ENCODE assay signal across 9 cellular contexts in the genomic region with DNA sequence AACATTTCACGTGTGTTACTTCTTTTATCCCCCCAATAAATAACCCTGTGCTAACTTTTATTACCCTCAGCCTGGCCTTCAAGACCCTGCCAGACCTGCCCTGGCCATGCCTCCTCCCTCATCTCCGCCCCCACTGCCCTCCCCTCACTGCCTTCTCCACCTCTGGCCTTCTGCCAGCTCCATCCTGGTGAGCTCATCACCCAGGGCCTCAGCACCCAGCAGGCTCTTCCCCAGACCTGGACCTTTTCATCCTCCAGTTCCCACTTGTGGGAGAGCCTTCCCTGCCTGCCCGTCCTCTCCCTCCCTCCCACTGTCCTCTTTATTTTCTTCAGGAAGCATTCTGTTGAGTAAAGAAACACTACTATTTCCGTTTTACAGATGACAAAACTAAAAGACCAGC.
A peak's percentile ranks its signal among the peaks of the same experiment; 100 is the strongest.
DNase-seq lines count a peak whose midpoint lies in the region; TF ChIP-seq lines count a peak whose summit lies in the region.
"Had no signal": no experiment of that assay in that cellular context is flagged by ENCODE, and none has a peak within 500 bp of the region (broad histone marks: within the 10 kb centered on the region; RNA-seq: fewer than 3 reads in every experiment).

No MANE protein-coding gene starts in this region.

- H3K9me3 Mint-ChIP-seq in endothelial cell (ENCODE audit: unreplicated experiment) = no peaks in the 10 kb centered on the region

- H3K4me1 ChIP-seq in prostate gland (replicated peaks) = peaks cover 18% of the 10 kb centered on the region
- peaks cover 8% of the 10 kb centered on the region for H3K4me1 ChIP-seq in mammary epithelial cell (ENCODE audit: insufficient read depth, low read length)

- peak overlapping the region; percentile 55 for H3K27ac Mint-ChIP-seq in endothelial cell (ENCODE audit: unreplicated experiment)

- dilution Hi-C loops in mammary epithelial cell (cut with HindIII; ENCODE audit: low sequenced_read_pairs) = no loop called here

- no TSS peak for BruUV-seq in mammary epithelial cell (replicated peaks; lab: Mats Ljungman, UMichigan)

- in situ Hi-C loops in mammary epithelial cell (cut with MboI; ENCODE audit: low sequenced_read_pairs in 2 of 2) = loop anchor here in 1 of 2 donors (10.0 kb wide), 1 partner anchor 211 kb away; a partner anchor contains a TSS

- no peak overlapping the region for H3K4me2 ChIP-seq in mammary epithelial cell (ENCODE audit: insufficient read depth, low read depth, low read length)

- TF ChIP-seq POLR2A in prostate gland (IDR thresholded peaks at IDR 0.05) = no peak

- H3K9me3 ChIP-seq in prostate gland = no peaks in the 10 kb centered on the region
- H3K9me3 ChIP-seq in mammary epithelial cell (replicated peaks; ENCODE audit: insufficient read depth, low read length) = no peaks in the 10 kb centered on the region

- CTCF ChIA-PET in mammary epithelial cell (lab: Charles Lee; ENCODE audit: low non-redundant PET) = interaction anchor here (1.1 kb wide), 1 partner anchor 22 kb away, joined by 3 read pairs; no protein-coding TSS in a partner anchor

- no peak overlapping the region for H3K4me3 ChIP-seq in prostate gland
- no peak overlapping the region for H3K4me3 ChIP-seq in mammary epithelial cell (replicated peaks in 1 of 3; ENCODE audit: insufficient read depth in 1 of 3, low read depth in 2 of 3, low read length in 3 of 3)

- no peaks in the 10 kb centered on the region for H4K20me1 ChIP-seq in mammary epithelial cell (ENCODE audit: insufficient read depth, low read length)

- H3K36me3 Mint-ChIP-seq in endothelial cell (ENCODE audit: low read depth, unreplicated experiment) = peaks cover 25% of the 10 kb centered on the region

- H3K27me3 Mint-ChIP-seq in endothelial cell (ENCODE audit: unreplicated experiment) = peaks cover 3% of the 10 kb centered on the region
- H3K27me3 Mint-ChIP-seq: progenitor cell of endocrine pancreas had no signal

- intact Hi-C loops in prostate gland (cut with DNase I) = no loop called here
- intact Hi-C loops in mammary epithelial cell (cut with micrococcal nuclease) = no loop called here

- H2AFZ ChIP-seq in mammary epithelial cell (ENCODE audit: low read depth, low read length) = no peak overlapping the region

- H3K27ac ChIP-seq in prostate gland (peak overlapping the region; percentile 23 to 80), mammary epithelial cell (ENCODE audit: insufficient read depth, low read depth, low read length) (no peak overlapping the region)

- peak; percentile 32 for DNase-seq in NCI-H1092 treated with DMSO at 0.1 percent for 48 hours (lab: John Stamatoyannopoulos, UW)
- no peak for DNase-seq in NCI-H1092 (lab: John Stamatoyannopoulos, UW)
- peak; percentile 84 for DNase-seq in NCI-H510A treated with DMSO at 0.1 percent for 48 hours (lab: John Stamatoyannopoulos, UW)
- no peak for DNase-seq in endothelial cell (ENCODE audit: low spot score)
- no peak for DNase-seq in prostate gland (ENCODE audit: low spot score)
- no peak for DNase-seq in NCI-H1048 (lab: John Stamatoyannopoulos, UW)
- DNase-seq in activated effector memory CD4-positive, alpha-beta T cell treated with Interleukin-2 at 50 U/mL for 16 hours = no peak
- no peak for DNase-seq in mammary epithelial cell

- peaks cover 71% of the 10 kb centered on the region for H3K79me2 ChIP-seq in mammary epithelial cell (ENCODE audit: insufficient read depth, low read length)

- H3K27me3 ChIP-seq in prostate gland (replicated peaks; ENCODE audit: insufficient read depth) = no peaks in the 10 kb centered on the region
- no peaks in the 10 kb centered on the region for H3K27me3 ChIP-seq in mammary epithelial cell (ENCODE audit: insufficient read depth, low read length)

- H3K36me3 ChIP-seq in prostate gland (no peaks in the 10 kb centered on the region), mammary epithelial cell (ENCODE audit: insufficient read depth, low read length) (peaks cover 14% of the 10 kb centered on the region)

- H3K4me3 Mint-ChIP-seq in endothelial cell (ENCODE audit: unreplicated experiment) = no peak overlapping the region

- WGBS in prostate gland = 39% methylated on average over 4 of the region's 4 CpGs
- 68% methylated on average over 4 of the region's 4 CpGs for WGBS in mammary epithelial cell (ENCODE audit: low coverage, missing lambda C conversion rate)

- no peak overlapping the region for H3K9ac ChIP-seq in mammary epithelial cell (ENCODE audit: insufficient read depth, low read length)

- TF ChIP-seq CTCF in endothelial cell (IDR thresholded peaks at IDR 0.05; ENCODE audit: unreplicated experiment) (no peak), prostate gland (IDR thresholded peaks at IDR 0.05) (no peak), mammary epithelial cell (conservative IDR thresholded peaks at IDR 0.05 in 1 of 2, IDR thresholded peaks at IDR 0.05 in 1 of 2; ENCODE audit: extremely low read depth in 1 of 2, insufficient read depth in 1 of 2, low read depth in 1 of 2, low read length in 2 of 2) (no peak)

- H3K4me1 Mint-ChIP-seq in endothelial cell (ENCODE audit: unreplicated experiment) = peaks cover 11% of the 10 kb centered on the region

Comparison
In these comparisons a context has a peak if more than half of its experiments do, and no peak if none do; other contexts are left out.
1. DNase-seq: peak in NCI-H1092 treated with DMSO at 0.1 percent for 48 hours (single experiment) and NCI-H510A treated with DMSO at 0.1 percent for 48 hours (single experiment); none in NCI-H1092 (single experiment), endothelial cell (single experiment), prostate gland (single experiment), NCI-H1048 (single experiment), activated effector memory CD4-positive, alpha-beta T cell treated with Interleukin-2 at 50 U/mL for 16 hours (single experiment) and mammary epithelial cell (single experiment).